ENCODE assay signal across 14 cellular contexts in genomic region chr14:45698462-45699134, GRCh38.
DNase-seq lines count a peak whose midpoint lies in the region; ATAC-seq, FAIRE-seq and TF ChIP-seq lines count a peak whose summit lies in the region.
"Had no signal": no experiment of that assay in that cellular context is flagged by ENCODE, and none has a peak within 500 bp of the region (broad histone marks: within the 10 kb centered on the region; RNA-seq: fewer than 3 reads in every experiment).

No MANE protein-coding gene starts in this region.

- DNase-seq in NCI-H2107 (lab: John Stamatoyannopoulos, UW) = peak; percentile 23
- DNase-seq in NCI-H2107 treated with DMSO at 0.1 percent for 48 hours (lab: John Stamatoyannopoulos, UW; ENCODE audit: unreplicated experiment) = no peak
- peak; percentile 50 for DNase-seq in NCI-H82 treated with DMSO at 0.1 percent for 48 hours (lab: John Stamatoyannopoulos, UW; ENCODE audit: unreplicated experiment)
- DNase-seq in transverse colon = peak; percentile 21
- no peak for DNase-seq in activated gamma-delta T cell treated with Interleukin-2 at 50 U/mL for 16 hours
- no peak for DNase-seq in H7
- DNase-seq: activated T-cell treated with anti-CD3 and anti-CD28 coated beads, Interleukin-2, amount 50 U/mL, for 48 hours; effector memory CD8-positive, alpha-beta T cell; GOT3 had no signal

- no peak for TF ChIP-seq POLR2A in transverse colon (IDR thresholded peaks at IDR 0.05)

- in situ Hi-C loops in transverse colon (cut with MboI; ENCODE audit: low pct_ligation_motif_present in 1 of 4, low pct_unique_long_range_greater_than_20kb in 1 of 4, low sequenced_read_pairs in 3 of 4) = no loop called here

- H3K27ac ChIP-seq in transverse colon = no peak overlapping the region
- H3K27ac ChIP-seq: neutrophil, upper lobe of left lung had no signal

- intact Hi-C loops in transverse colon (cut with DNase I; ENCODE audit: low total_unique reads) = no loop called here

- H3K27me3 ChIP-seq in transverse colon (no peaks in the 10 kb centered on the region), H7 (ENCODE audit: control insufficient read depth, insufficient read depth, low read length) (no peaks in the 10 kb centered on the region)
- H3K27me3 ChIP-seq: neutrophil, upper lobe of left lung had no signal

- WGBS in transverse colon (ENCODE audit: low coverage in 1 of 2), 2 donors = 28 to 36% methylated on average over 1 of the region's 1 CpG

- FAIRE-seq in islet of Langerhans (lab: Jason Lieb, UNC) = peak; percentile 85

- ATAC-seq in GM19452 (IDR thresholded peaks at IDR 0.05; ENCODE audit: unreplicated experiment) = no peak
- ATAC-seq: activated CD4-positive, CD25-positive, alpha-beta regulatory T cell treated with anti-CD3 and anti-CD28 coated beads, Interleukin-2, amount 50 U/mL, for 24 hours; effector memory CD8-positive, alpha-beta T cell had no signal

- no peak overlapping the region for H3K4me3 ChIP-seq in transverse colon
- H3K4me3 ChIP-seq in H7 (ENCODE audit: insufficient read depth, low read depth, low read length) = no peak overlapping the region
- H3K4me3 ChIP-seq: upper lobe of left lung had no signal

- peaks cover 0 to 10% (median 4%) of the 10 kb centered on the region in 4 donors for H3K4me1 ChIP-seq in transverse colon

- no peak for TF ChIP-seq CTCF in transverse colon (IDR thresholded peaks at IDR 0.05)

- H3K9me3 ChIP-seq in transverse colon = no peaks in the 10 kb centered on the region
- H3K9me3 ChIP-seq: neutrophil, upper lobe of left lung had no signal

- TF ChIP-seq EP300 in transverse colon (IDR thresholded peaks at IDR 0.05; ENCODE audit: low read depth) = no peak

- H3K36me3 ChIP-seq in transverse colon = no peaks in the 10 kb centered on the region
- H3K36me3 ChIP-seq in H7 (replicated peaks; ENCODE audit: control insufficient read depth, insufficient read depth, low read length) = no peaks in the 10 kb centered on the region
- H3K36me3 ChIP-seq: neutrophil, upper lobe of left lung had no signal

Comparison
In these comparisons a context has a peak if more than half of its experiments do, and no peak if none do; other contexts are left out.
1. DNase-seq: peak in NCI-H2107 (single experiment), NCI-H82 treated with DMSO at 0.1 percent for 48 hours (single experiment) and transverse colon (single experiment); none in NCI-H2107 treated with DMSO at 0.1 percent for 48 hours (single experiment), activated gamma-delta T cell treated with Interleukin-2 at 50 U/mL for 16 hours (single experiment) and H7 (single experiment).